Comparison of ENCODE assay signal across 8 cellular contexts in the genomic region with DNA sequence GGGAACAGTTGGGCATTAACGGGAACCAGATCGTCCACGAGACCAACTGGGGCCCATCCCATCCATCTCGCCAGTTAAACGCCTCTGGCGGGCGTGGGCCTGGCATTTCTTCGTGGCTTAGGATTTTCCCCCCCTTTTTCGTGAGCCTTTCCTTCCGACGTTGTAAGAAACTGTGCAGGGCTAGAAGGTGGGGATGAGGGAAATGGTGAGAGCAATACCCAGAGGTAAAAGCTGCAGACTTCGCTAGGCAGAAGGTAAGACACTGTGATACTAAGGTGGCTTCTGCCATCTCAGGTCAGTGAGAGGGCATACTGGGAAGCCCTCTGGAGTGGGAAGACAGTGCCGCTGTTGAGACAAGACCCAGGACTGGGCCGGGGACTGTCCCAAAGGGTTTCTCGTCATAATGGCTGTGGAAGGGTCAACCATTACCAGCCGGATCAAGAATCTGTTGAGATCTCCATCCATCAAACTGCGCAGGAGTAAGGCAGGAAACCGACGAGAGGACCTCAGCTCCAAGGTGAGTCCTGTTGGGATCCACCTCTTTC.
DNase-seq lines count a peak whose midpoint lies in the region; ATAC-seq and TF ChIP-seq lines count a peak whose summit lies in the region.

No MANE protein-coding gene starts in this region.

- in situ Hi-C loops in GM13976 (cut with MboI; ENCODE audit: low sequenced_read_pairs, unreplicated experiment): loop anchor here (5.0 kb wide), 1 partner anchor 32 kb away; no protein-coding TSS in a partner anchor

- no peaks in the 10 kb centered on the region for H3K36me3 ChIP-seq in HEK293 (ENCODE audit: control insufficient read depth in 2 of 2, insufficient read depth in 1 of 2, low read length in 2 of 2)
- H3K36me3 ChIP-seq in iPS-15b (ENCODE audit: control insufficient read depth, insufficient read depth, low read length): no peaks in the 10 kb centered on the region

- H3K4me3 Mint-ChIP-seq in stimulated activated memory B cell treated with anti-CD40 and anti-IgM and Interleukin-4, amounts not matched to agents 10 μg/mL and 1 μg/mL and 100 μg/mL, for 72 hours: peak overlapping the region; percentile 99

- H3K27me3 ChIP-seq in iPS-15b (ENCODE audit: control insufficient read depth, insufficient read depth, low read length): no peaks in the 10 kb centered on the region

- H3K9me3 Mint-ChIP-seq in stimulated activated memory B cell treated with anti-CD40 and anti-IgM and Interleukin-4, amounts not matched to agents 10 μg/mL and 1 μg/mL and 100 μg/mL, for 72 hours: no peaks in the 10 kb centered on the region

- peaks cover 65% of the 10 kb centered on the region for H3K4me1 Mint-ChIP-seq in stimulated activated memory B cell treated with anti-CD40 and anti-IgM and Interleukin-4, amounts not matched to agents 10 μg/mL and 1 μg/mL and 100 μg/mL, for 72 hours

- H3K9ac ChIP-seq in iPS-15b (ENCODE audit: low read depth, low read length): peak overlapping the region; percentile 84

- H3K36me3 Mint-ChIP-seq in stimulated activated memory B cell treated with anti-CD40 and anti-IgM and Interleukin-4, amounts not matched to agents 10 μg/mL and 1 μg/mL and 100 μg/mL, for 72 hours: peaks cover 20% of the 10 kb centered on the region

- peaks cover 4% of the 10 kb centered on the region; the same call in 1 of the 2 replicates for H3K4me1 ChIP-seq in HEK293 (ENCODE audit: control insufficient read depth, insufficient read depth, low read length)
- peaks cover 19% of the 10 kb centered on the region for H3K4me1 ChIP-seq in iPS-15b (ENCODE audit: control insufficient read depth, insufficient read depth, low read length)

- POLR2A ChIA-PET in HEK293 (lab: Yijun Ruan, JAX): interaction anchor here (1.0 to 1.6 kb wide), 9 partner anchors 9 to 198 kb away, joined by 3 to 8 read pairs (median 4); partner anchors contain the start of gene EHD4

- H3K9me3 ChIP-seq in HEK293 (ENCODE audit: control insufficient read depth, insufficient read depth, low read depth, low read length): no peaks in the 10 kb centered on the region
- H3K9me3 ChIP-seq in iPS-15b (ENCODE audit: control insufficient read depth, insufficient read depth, low read length): no peaks in the 10 kb centered on the region

- H3K4me3 ChIP-seq in HEK293 (ENCODE audit: low read depth, low read length): peak overlapping the region; percentile 69
- peak overlapping the region; percentile 86 for H3K4me3 ChIP-seq in iPS-15b (ENCODE audit: low read depth, low read length)

- ATAC-seq in stimulated activated memory B cell treated with anti-CD40 and anti-IgM and Interleukin-4, amounts not matched to agents 10 μg/mL and 1 μg/mL and 100 μg/mL, for 72 hours: no peak
- ATAC-seq in HG03460 (IDR thresholded peaks at IDR 0.05; ENCODE audit: unreplicated experiment): no peak

- no peaks in the 10 kb centered on the region for H3K27me3 Mint-ChIP-seq in stimulated activated memory B cell treated with anti-CD40 and anti-IgM and Interleukin-4, amounts not matched to agents 10 μg/mL and 1 μg/mL and 100 μg/mL, for 72 hours

- DNase-seq in activated effector memory CD4-positive, alpha-beta T cell treated with Interleukin-2 at 50 U/mL for 16 hours: peak; percentile 7
- no peak for DNase-seq in GM13976 (ENCODE audit: low spot score)
- no peak for DNase-seq in NCI-H2196 (lab: John Stamatoyannopoulos, UW; ENCODE audit: unreplicated experiment)

- CTCF ChIA-PET in HEK293 (lab: Yijun Ruan, JAX): interaction anchor here (0.6 to 7.2 kb wide), 12 partner anchors 14 to 171 kb away, joined by 3 to 100 read pairs (median 6); no protein-coding TSS in a partner anchor

- H3K27ac ChIP-seq in 22Rv1: peak overlapping the region; percentile 81
- peak overlapping the region; percentile 56 for H3K27ac ChIP-seq in HEK293 (ENCODE audit: extremely low read depth, low read depth, low read length)

- peak overlapping the region; percentile 90 for H3K27ac Mint-ChIP-seq in stimulated activated memory B cell treated with anti-CD40 and anti-IgM and Interleukin-4, amounts not matched to agents 10 μg/mL and 1 μg/mL and 100 μg/mL, for 72 hours

- TF ChIP-seq CTCF in 22Rv1 (IDR thresholded peaks at IDR 0.05) (no peak), HEK293 (tag by site-specific recombination; IDR thresholded peaks at IDR 0.05) (no peak), GM13976 (IDR thresholded peaks at IDR 0.05; ENCODE audit: borderline replicate concordance, control extremely low read depth, extremely low read depth, insufficient read depth, missing control alignments) (no peak)

TF ChIP-seq in HEK293, 187 proteins besides CTCF, POLR2A, EP300 and RAD21:
- TF ChIP-seq ZNF292 (tag by site-specific recombination; IDR thresholded peaks at IDR 0.05; ENCODE audit: borderline replicate concordance, low read depth) (no peak), ZFP69B (tag by site-specific recombination; IDR thresholded peaks at IDR 0.05) (peak; percentile 57; the same call in 1 of the 2 replicates), ATF2 (tag by site-specific recombination; IDR thresholded peaks at IDR 0.05; ENCODE audit: low read depth) (no peak), ZNF398 (tag by site-specific recombination; IDR thresholded peaks at IDR 0.05) (0 out of 2 replicates have a peak, but pooled peaks have one; percentile 56), ZNF266 (tag by site-specific recombination; IDR thresholded peaks at IDR 0.05; ENCODE audit: low read depth) (no peak), ZFP37 (tag by site-specific recombination; IDR thresholded peaks at IDR 0.05) (0 out of 2 replicates have a peak, but pooled peaks have one; percentile 2), OVOL3 (tag by site-specific recombination; IDR thresholded peaks at IDR 0.05) (no peak), ZNF335 (tag by site-specific recombination; conservative IDR thresholded peaks at IDR 0.05) (peak; percentile 34; the same call in 1 of the 2 replicates), ZNF544 (tag by site-specific recombination; IDR thresholded peaks at IDR 0.05) (no peak), ZNF692 (tag by site-specific recombination; IDR thresholded peaks at IDR 0.05) (peak; percentile 80), ZNF341 (tag by site-specific recombination; IDR thresholded peaks at IDR 0.05; ENCODE audit: low read depth) (0 out of 2 replicates have a peak, but pooled peaks have one; percentile 8), EGR2 (tag by site-specific recombination; IDR thresholded peaks at IDR 0.05; ENCODE audit: low read depth) (no peak), ZNF600 (tag by site-specific recombination; IDR thresholded peaks at IDR 0.05) (peak; percentile 8; the same call in 1 of the 2 replicates)
